Comparison of ENCODE assay signal across 8 cellular contexts in the genomic region with DNA sequence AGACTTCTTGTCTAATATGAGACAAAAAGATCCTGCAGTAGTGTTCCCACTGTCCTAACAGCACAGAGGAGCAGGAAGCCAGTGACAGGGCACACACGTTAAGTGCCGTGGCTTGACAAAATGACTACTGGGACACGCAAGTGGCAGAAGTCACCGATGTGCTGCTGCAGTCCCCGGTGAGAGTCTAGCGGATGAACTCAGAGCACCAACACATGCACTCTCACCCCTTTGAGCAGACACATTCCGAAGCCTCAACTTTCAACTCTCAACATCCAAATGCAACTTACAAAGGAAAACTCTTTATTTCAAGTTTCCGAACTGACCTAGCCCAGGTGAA. TPM values are rescaled to one million over a fixed set of nuclear protein-coding genes. Genes with fewer than 3 reads are reported as not detected.
DNase-seq lines count a peak whose midpoint lies in the region; ATAC-seq and TF ChIP-seq lines count a peak whose summit lies in the region.

No MANE protein-coding gene starts in this region.

- DNase-seq in activated CD4-positive, alpha-beta T cell treated with anti-CD3 and anti-CD28 coated beads for 36 hours, result peak; percentile 20
- no peak for DNase-seq in activated CD4-positive, alpha-beta T cell treated with anti-CD3 and anti-CD28 coated beads, Interleukin-2, amount 50 U/mL, for 4 hours
- no peak for DNase-seq in hepatocyte (ENCODE audit: low spot score)
- DNase-seq in skeletal muscle cell (ENCODE audit: low read depth), result no peak
- DNase-seq in NOMO-1 treated with DMSO at 0.1 percent for 48 hours (lab: John Stamatoyannopoulos, UW; ENCODE audit: unreplicated experiment), result no peak
- DNase-seq in dedifferentiated amniotic fluid mesenchymal stem cell (ENCODE audit: extremely low spot score), result no peak
- no peak for DNase-seq in NCI-H510A (lab: John Stamatoyannopoulos, UW)

- intact Hi-C loops in activated CD4-positive, alpha-beta T cell treated with anti-CD3 and anti-CD28 coated beads for 36 hours (cut with DNase I, micrococcal nuclease), result no loop called here

- H3K36me3 ChIP-seq in hepatocyte (replicated peaks; ENCODE audit: insufficient read depth, low read depth), result no peaks in the 10 kb centered on the region

- CTCF ChIA-PET in activated CD4-positive, alpha-beta T cell treated with anti-CD3 and anti-CD28 coated beads for 36 hours (lab: Charles Lee), result interaction anchor here (0.6 to 1.3 kb wide), 6 partner anchors 8 to 368 kb away, joined by 3 to 4 read pairs (median 3); no protein-coding TSS in a partner anchor

- 6% methylated on average over 8 of the region's 8 CpGs for WGBS in hepatocyte (ENCODE audit: low lambda C conversion rate, missing lambda C conversion rate)

- peak overlapping the region; percentile 83 for H3K27ac ChIP-seq in hepatocyte

- H3K9me3 Mint-ChIP-seq in activated CD4-positive, alpha-beta T cell treated with anti-CD3 and anti-CD28 coated beads for 36 hours (ENCODE audit: low read depth), result no peaks in the 10 kb centered on the region
- H3K9me3 Mint-ChIP-seq in activated naive CD8-positive, alpha-beta T cell (ENCODE audit: low read depth), result no peaks in the 10 kb centered on the region

- H3K36me3 Mint-ChIP-seq in activated CD4-positive, alpha-beta T cell treated with anti-CD3 and anti-CD28 coated beads for 36 hours (ENCODE audit: low read depth), result no peaks in the 10 kb centered on the region
- no peaks in the 10 kb centered on the region for H3K36me3 Mint-ChIP-seq in activated naive CD8-positive, alpha-beta T cell

- H3K4me1 ChIP-seq in hepatocyte (ENCODE audit: insufficient read depth), result peaks cover 8% of the 10 kb centered on the region

- H3K9me2 ChIP-seq in hepatocyte (replicated peaks; ENCODE audit: insufficient read depth), result no peaks in the 10 kb centered on the region

- H3K4me3 Mint-ChIP-seq in activated CD4-positive, alpha-beta T cell treated with anti-CD3 and anti-CD28 coated beads for 36 hours, result peak overlapping the region; percentile 66
- peak overlapping the region; percentile 85 for H3K4me3 Mint-ChIP-seq in activated naive CD8-positive, alpha-beta T cell

- H4K20me1 ChIP-seq in hepatocyte (ENCODE audit: insufficient read depth, poor library complexity, severe bottlenecking), result no peaks in the 10 kb centered on the region

- no peak for TF ChIP-seq CTCF in hepatocyte (IDR thresholded peaks at IDR 0.05; ENCODE audit: poor library complexity)

- H2AFZ ChIP-seq in hepatocyte, result peak overlapping the region; percentile 53

- ATAC-seq in activated CD4-positive, alpha-beta T cell treated with anti-CD3 and anti-CD28 coated beads for 36 hours, result peak; percentile 56

- H3K4me2 ChIP-seq in hepatocyte, result peak overlapping the region; percentile 98

- no peaks in the 10 kb centered on the region for H3K9me3 ChIP-seq in hepatocyte (ENCODE audit: low read depth)

- peaks cover 18% of the 10 kb centered on the region for H3K27me3 ChIP-seq in hepatocyte

- H3K79me2 ChIP-seq in hepatocyte, result peaks cover 7% of the 10 kb centered on the region

- H3K4me1 Mint-ChIP-seq in activated CD4-positive, alpha-beta T cell treated with anti-CD3 and anti-CD28 coated beads for 36 hours, result peaks cover 14% of the 10 kb centered on the region
- H3K4me1 Mint-ChIP-seq in activated naive CD8-positive, alpha-beta T cell (ENCODE audit: low read depth), result peaks cover 11% of the 10 kb centered on the region

- H3K27me3 Mint-ChIP-seq in activated CD4-positive, alpha-beta T cell treated with anti-CD3 and anti-CD28 coated beads for 36 hours, result peaks cover 33% of the 10 kb centered on the region
- H3K27me3 Mint-ChIP-seq in activated naive CD8-positive, alpha-beta T cell, result peaks cover 23% of the 10 kb centered on the region

- H3K27ac Mint-ChIP-seq in activated CD4-positive, alpha-beta T cell treated with anti-CD3 and anti-CD28 coated beads for 36 hours, result no peak overlapping the region
- no peak overlapping the region for H3K27ac Mint-ChIP-seq in activated naive CD8-positive, alpha-beta T cell

- H3K4me3 ChIP-seq in hepatocyte (peak overlapping the region; percentile 52), skeletal muscle cell (ENCODE audit: low read depth, low read length) (peak overlapping the region; percentile 82)

- POLR2A ChIA-PET in activated CD4-positive, alpha-beta T cell treated with anti-CD3 and anti-CD28 coated beads for 36 hours (lab: Charles Lee), result no interaction called here

RNA-seq across cellular contexts. Expression of gene LAMA4, which starts 0.9 kb away (rescaled TPM):
- total RNA-seq in activated CD4-positive, alpha-beta T cell treated with anti-CD3 and anti-CD28 coated beads for 36 hours, result under 1 TPM in 1 of 2 experiments, not detected in 1; 0.09 TPM
- total RNA-seq in hepatocyte, result 18.9 and 19.1 TPM in 2 replicates
- polyA plus RNA-seq in hepatocyte, result 8.4 and 14.1 TPM in 2 replicates

Comparison
In these comparisons a context has a peak if more than half of its experiments do, and no peak if none do; other contexts are left out.
1. RNA of gene LAMA4, which starts 0.9 kb away (total RNA-seq): 18.9 to 19.1 TPM in hepatocyte; 0.09 TPM in activated CD4-positive, alpha-beta T cell treated with anti-CD3 and anti-CD28 coated beads for 36 hours; every median in the first group is over 10 times any median in the second.